In genomic region chr1:110880708-110881374, GRCh38 we compare ENCODE assay signal across 10 cellular contexts. TPM values are rescaled to one million over a fixed set of nuclear protein-coding genes. Genes with fewer than 3 reads are reported as not detected.
DNase-seq lines count a peak whose midpoint lies in the region; ATAC-seq lines count a peak whose summit lies in the region.
"Had no signal": no experiment of that assay in that cellular context is flagged by ENCODE, and none has a peak within 500 bp of the region (broad histone marks: within the 10 kb centered on the region; RNA-seq: fewer than 3 reads in every experiment).

No MANE protein-coding gene starts in this region.

- no peak overlapping the region for H3K18ac ChIP-seq in mesenchymal stem cell (ENCODE audit: low read depth in 1 of 2, low read length in 2 of 2)

- H4K91ac ChIP-seq in mesenchymal stem cell (ENCODE audit: low read length), result no peak overlapping the region

- H2AFZ ChIP-seq in mesenchymal stem cell (ENCODE audit: low read depth, low read length), result no peak overlapping the region

- no peaks in the 10 kb centered on the region for H3K36me3 ChIP-seq in mesenchymal stem cell (ENCODE audit: control insufficient read depth in 1 of 2, insufficient read depth in 2 of 2, low read depth in 1 of 2, low read length in 2 of 2)

- H3K4ac ChIP-seq in mesenchymal stem cell (ENCODE audit: low read depth in 1 of 2, low read length in 2 of 2), result no peak overlapping the region

- H3K27me3 Mint-ChIP-seq in stimulated activated memory B cell treated with anti-CD40 and anti-IgM and Interleukin-4, amounts not matched to agents 10 μg/mL and 1 μg/mL and 100 μg/mL, for 72 hours, result no peaks in the 10 kb centered on the region

- no peaks in the 10 kb centered on the region for H3K9me3 Mint-ChIP-seq in activated naive CD4-positive, alpha-beta T cell treated with anti-CD3 and anti-CD28 coated beads, Interleukin-2, amount 50 U/mL, for 72 hours
- H3K9me3 Mint-ChIP-seq in stimulated activated memory B cell treated with anti-CD40 and anti-IgM and Interleukin-4, amounts not matched to agents 10 μg/mL and 1 μg/mL and 100 μg/mL, for 72 hours, result no peaks in the 10 kb centered on the region

- no peaks in the 10 kb centered on the region for H3K27me3 ChIP-seq in mesenchymal stem cell (ENCODE audit: control insufficient read depth in 1 of 2, insufficient read depth in 1 of 2, low read length in 2 of 2)

- no peak overlapping the region for H3K27ac ChIP-seq in mesenchymal stem cell (ENCODE audit: low read length, poor library complexity, severe bottlenecking)

- ATAC-seq in activated CD4-positive, CD25-positive, alpha-beta regulatory T cell treated with anti-CD3 and anti-CD28 coated beads, Interleukin-2, amount 50 U/mL, for 24 hours, result peak; percentile 73 to 77
- ATAC-seq in activated naive CD4-positive, alpha-beta T cell treated with anti-CD3 and anti-CD28 coated beads, Interleukin-2, amount 50 U/mL, for 72 hours, result peak; percentile 68 to 77
- peak; percentile 53 for ATAC-seq in stimulated activated memory B cell treated with anti-CD40 and anti-IgM and Interleukin-4, amounts not matched to agents 10 μg/mL and 1 μg/mL and 100 μg/mL, for 72 hours
- ATAC-seq in GM19463 (IDR thresholded peaks at IDR 0.05; ENCODE audit: unreplicated experiment), result no peak

- H2BK12ac ChIP-seq in mesenchymal stem cell (ENCODE audit: low read length in 2 of 2), result no peak overlapping the region

- H2BK15ac ChIP-seq in mesenchymal stem cell (ENCODE audit: low read depth, poor library complexity, severe bottlenecking), result no peak overlapping the region

- H3K9me3 ChIP-seq in mesenchymal stem cell (ENCODE audit: control insufficient read depth, low read length), result no peaks in the 10 kb centered on the region

- peak overlapping the region; percentile 98 to 100 for H3K27ac Mint-ChIP-seq in activated naive CD4-positive, alpha-beta T cell treated with anti-CD3 and anti-CD28 coated beads, Interleukin-2, amount 50 U/mL, for 72 hours
- peak overlapping the region; percentile 90 for H3K27ac Mint-ChIP-seq in stimulated activated memory B cell treated with anti-CD40 and anti-IgM and Interleukin-4, amounts not matched to agents 10 μg/mL and 1 μg/mL and 100 μg/mL, for 72 hours

- H2BK5ac ChIP-seq in mesenchymal stem cell (ENCODE audit: low read depth, low read length, poor library complexity, severe bottlenecking), result no peak overlapping the region

- no peak overlapping the region for H3K4me2 ChIP-seq in mesenchymal stem cell (ENCODE audit: low read length, poor library complexity, severe bottlenecking)

- no peak overlapping the region for H3K4me3 ChIP-seq in mesenchymal stem cell (ENCODE audit: insufficient read depth in 1 of 2, low read depth in 1 of 2, low read length in 2 of 2)

- H3K4me1 Mint-ChIP-seq in stimulated activated memory B cell treated with anti-CD40 and anti-IgM and Interleukin-4, amounts not matched to agents 10 μg/mL and 1 μg/mL and 100 μg/mL, for 72 hours, result peaks cover 83% of the 10 kb centered on the region

- no peak overlapping the region for H3K14ac ChIP-seq in mesenchymal stem cell (ENCODE audit: low read length in 2 of 2)

- H2AK5ac ChIP-seq in mesenchymal stem cell (ENCODE audit: low read length, severe bottlenecking), result no peak overlapping the region

- WGBS in mesenchymal stem cell, result 61% methylated on average over 2 of the region's 2 CpGs

- peaks cover 16 to 65% of the 10 kb centered on the region in 2 donors for H3K36me3 Mint-ChIP-seq in activated naive CD4-positive, alpha-beta T cell treated with anti-CD3 and anti-CD28 coated beads, Interleukin-2, amount 50 U/mL, for 72 hours
- peaks cover 62% of the 10 kb centered on the region for H3K36me3 Mint-ChIP-seq in stimulated activated memory B cell treated with anti-CD40 and anti-IgM and Interleukin-4, amounts not matched to agents 10 μg/mL and 1 μg/mL and 100 μg/mL, for 72 hours

- H2BK120ac ChIP-seq in mesenchymal stem cell (ENCODE audit: low read depth, low read length), result no peak overlapping the region

- no peaks in the 10 kb centered on the region for H3K79me1 ChIP-seq in mesenchymal stem cell (replicated peaks; ENCODE audit: low read length, poor library complexity, severe bottlenecking)

- H3K4me3 Mint-ChIP-seq in stimulated activated memory B cell treated with anti-CD40 and anti-IgM and Interleukin-4, amounts not matched to agents 10 μg/mL and 1 μg/mL and 100 μg/mL, for 72 hours, result peak overlapping the region; percentile 47

- H3K4me1 ChIP-seq in mesenchymal stem cell (ENCODE audit: control insufficient read depth, insufficient read depth, low read depth, low read length), result no peaks in the 10 kb centered on the region

- no peak overlapping the region for H4K8ac ChIP-seq in mesenchymal stem cell (ENCODE audit: low read length)

- no peak for DNase-seq in activated CD4-positive, CD25-positive, alpha-beta regulatory T cell (lab: John Stamatoyannopoulos, UW)
- DNase-seq in NCI-H82 treated with DMSO at 0.1 percent for 48 hours (lab: John Stamatoyannopoulos, UW; ENCODE audit: unreplicated experiment) (peak; percentile 13), NCI-H187 treated with DMSO at 0.1 percent for 48 hours (lab: John Stamatoyannopoulos, UW) (no peak), mesenchymal stem cell (no peak)
- DNase-seq in activated naive CD4-positive, alpha-beta T cell treated with anti-CD3 and anti-CD28 coated beads, Interleukin-2, amount 50 U/mL, for 72 hours (ENCODE audit: low spot score in 2 of 2), result peak in 1 of 2 donors; percentile 52
- DNase-seq: NCI-H1417 had no signal

- H3K23ac ChIP-seq in mesenchymal stem cell (ENCODE audit: low read length in 2 of 2), result no peak overlapping the region

- no peak overlapping the region for H3K9ac ChIP-seq in mesenchymal stem cell (ENCODE audit: low read length)

RNA-seq across cellular contexts. Expression of gene CD53, which starts 7.9 kb away (rescaled TPM):
- total RNA-seq in activated naive CD4-positive, alpha-beta T cell treated with anti-CD3 and anti-CD28 coated beads, Interleukin-2, amount 50 U/mL, for 72 hours, result 100 to 1,000 TPM; 277 to 329 TPM
- polyA plus RNA-seq in mesenchymal stem cell (2013, experiment 1 of 2), result not detected
- polyA plus RNA-seq in mesenchymal stem cell (2013, experiment 2 of 2), result not detected
- total RNA-seq: A172 had no signal
